ENCODE assay signal across 27 cellular contexts in genomic region chr17:67347826-67348225, GRCh38.
"Had no signal": no experiment of that assay in that cellular context is flagged by ENCODE, and none has a peak within 500 bp of the region (broad histone marks: within the 10 kb centered on the region; RNA-seq: fewer than 3 reads in every experiment).

No MANE protein-coding gene starts in this region.

- H2AFZ ChIP-seq: neural progenitor cell, parathyroid adenoma had no signal

- ATAC-seq: natural killer cell treated with Interleukin-12 subunit alpha and Interleukin-12 subunit beta and Interleukin-15 and Interleukin-18, amount 100 ng/mL, for 72 hours; psoas muscle; right cardiac atrium; right lobe of liver; stimulated activated effector memory CD8-positive, alpha-beta T cell treated with anti-CD3 and anti-CD28 coated beads, Interleukin-12 subunit alpha, Interleukin-12 subunit beta, amount 100 ng/mL, for 72 hours; stimulated activated naive B cell treated with anti-CD40 and anti-IgM and Interleukin-4, amounts not matched to agents 10 μg/mL and 1 μg/mL and 100 μg/mL, for 72 hours had no signal

- H3K4me3 Mint-ChIP-seq: natural killer cell treated with Interleukin-12 subunit alpha and Interleukin-12 subunit beta and Interleukin-15 and Interleukin-18, amount 100 ng/mL, for 72 hours; neural progenitor cell; stimulated activated effector memory CD8-positive, alpha-beta T cell treated with anti-CD3 and anti-CD28 coated beads, Interleukin-12 subunit alpha, Interleukin-12 subunit beta, amount 100 ng/mL, for 72 hours; stimulated activated naive B cell treated with anti-CD40 and anti-IgM and Interleukin-4, amounts not matched to agents 10 μg/mL and 1 μg/mL and 100 μg/mL, for 72 hours; stimulated activated naive CD8-positive, alpha-beta T cell treated with anti-CD3 and anti-CD28 coated beads, Interleukin-15, Interleukin-2, amounts not matched to agents 100 ng/mL and 50 ng/mL, for 24 hours had no signal

- H3K9me3 Mint-ChIP-seq: natural killer cell treated with Interleukin-12 subunit alpha and Interleukin-12 subunit beta and Interleukin-15 and Interleukin-18, amount 100 ng/mL, for 72 hours; neural progenitor cell; stimulated activated effector memory CD8-positive, alpha-beta T cell treated with anti-CD3 and anti-CD28 coated beads, Interleukin-12 subunit alpha, Interleukin-12 subunit beta, amount 100 ng/mL, for 72 hours; stimulated activated naive B cell treated with anti-CD40 and anti-IgM and Interleukin-4, amounts not matched to agents 10 μg/mL and 1 μg/mL and 100 μg/mL, for 72 hours; stimulated activated naive CD8-positive, alpha-beta T cell treated with anti-CD3 and anti-CD28 coated beads, Interleukin-15, Interleukin-2, amounts not matched to agents 100 ng/mL and 50 ng/mL, for 24 hours had no signal

- H3K36me3 ChIP-seq: ovary had no signal

- H3K4me1 Mint-ChIP-seq: neural progenitor cell had no signal

- H3K4me2 ChIP-seq: neural progenitor cell had no signal

- H3K27ac Mint-ChIP-seq: natural killer cell treated with Interleukin-12 subunit alpha and Interleukin-12 subunit beta and Interleukin-15 and Interleukin-18, amount 100 ng/mL, for 72 hours; neural progenitor cell; progenitor cell of endocrine pancreas; stimulated activated effector memory CD8-positive, alpha-beta T cell treated with anti-CD3 and anti-CD28 coated beads, Interleukin-12 subunit alpha, Interleukin-12 subunit beta, amount 100 ng/mL, for 72 hours; stimulated activated naive B cell treated with anti-CD40 and anti-IgM and Interleukin-4, amounts not matched to agents 10 μg/mL and 1 μg/mL and 100 μg/mL, for 72 hours; stimulated activated naive CD8-positive, alpha-beta T cell treated with anti-CD3 and anti-CD28 coated beads, Interleukin-15, Interleukin-2, amounts not matched to agents 100 ng/mL and 50 ng/mL, for 24 hours had no signal

- H3K9ac ChIP-seq: neural progenitor cell, parathyroid adenoma had no signal

- H3K4me3 ChIP-seq: neural progenitor cell, ovary, psoas muscle, right lobe of liver, sigmoid colon, stomach, thoracic aorta, thyroid gland, tibial nerve, upper lobe of left lung, vagina had no signal

- H3K27me3 ChIP-seq: neural progenitor cell, ovary, right lobe of liver, sigmoid colon, stomach, thyroid gland, tibial nerve, upper lobe of left lung, vagina had no signal

- H3K4me1 ChIP-seq: neural progenitor cell, parathyroid adenoma, psoas muscle, right lobe of liver, sigmoid colon, stomach, thyroid gland, vagina had no signal

- H3K27me3 Mint-ChIP-seq: natural killer cell treated with Interleukin-12 subunit alpha and Interleukin-12 subunit beta and Interleukin-15 and Interleukin-18, amount 100 ng/mL, for 72 hours; progenitor cell of endocrine pancreas; stimulated activated naive B cell treated with anti-CD40 and anti-IgM and Interleukin-4, amounts not matched to agents 10 μg/mL and 1 μg/mL and 100 μg/mL, for 72 hours; stimulated activated naive CD8-positive, alpha-beta T cell treated with anti-CD3 and anti-CD28 coated beads, Interleukin-15, Interleukin-2, amounts not matched to agents 100 ng/mL and 50 ng/mL, for 24 hours had no signal

- H3K9me3 ChIP-seq: ovary, psoas muscle, right lobe of liver, sigmoid colon, stomach, thoracic aorta, thyroid gland, tibial nerve, upper lobe of left lung, vagina had no signal

- DNase-seq: occipital lobe; ovary; posterior cingulate gyrus; psoas muscle; right cardiac atrium; right lobe of liver; sigmoid colon; small intestine; stimulated activated CD4-positive, alpha-beta T cell treated with anti-CD3 and anti-CD28 coated beads, Interleukin-15, amount 100 ng/mL, for 24 hours; stimulated activated CD4-positive, alpha-beta T cell treated with anti-CD3 and anti-CD28 coated beads, Interleukin-2, amount 100 ng/mL, for 24 hours; stimulated activated CD4-positive, alpha-beta T cell treated with anti-CD3 and anti-CD28 coated beads, Interleukin-2, amount 100 ng/mL, for 48 hours; stimulated activated CD4-positive, alpha-beta T cell treated with anti-CD3 and anti-CD28 coated beads, Interleukin-4, amount 100 ng/mL, for 24 hours; stimulated activated naive B cell treated with anti-CD40 and anti-IgM and Interleukin-4, amounts not matched to agents 10 μg/mL and 1 μg/mL and 100 μg/mL, for 72 hours; stimulated activated naive CD4-positive, alpha-beta T cell treated with Interleukin-2 at 50 U/mL for 16 hours; stomach; thyroid gland; trophoblast cell; upper lobe of left lung had no signal

- H3K27ac ChIP-seq: neural progenitor cell, ovary, parathyroid adenoma, psoas muscle, right lobe of liver, sigmoid colon, stomach, thoracic aorta, thyroid gland, tibial nerve, upper lobe of left lung, vagina had no signal
